9 cellular contexts compared by ENCODE assay signal in genomic region chr10:67520924-67521520, GRCh38.
DNase-seq lines count a peak whose midpoint lies in the region; ATAC-seq, FAIRE-seq and TF ChIP-seq lines count a peak whose summit lies in the region.
"Had no signal": no experiment of that assay in that cellular context is flagged by ENCODE, and none has a peak within 500 bp of the region (broad histone marks: within the 10 kb centered on the region; RNA-seq: fewer than 3 reads in every experiment).

No MANE protein-coding gene starts in this region.

- FAIRE-seq in pancreas (lab: Jason Lieb, UNC) = peak; percentile 82

- peaks cover 2% of the 10 kb centered on the region for H3K27me3 Mint-ChIP-seq in activated CD8-positive, alpha-beta T cell treated with anti-CD3 and anti-CD28 coated beads, Interleukin-2, amount 10 ng/mL, durations not matched to agents 7 days and 5 days (ENCODE audit: low read depth)
- H3K27me3 Mint-ChIP-seq: activated naive CD4-positive, alpha-beta T cell treated with anti-CD3 and anti-CD28 coated beads, Interleukin-2, amount 50 U/mL, for 24 hours had no signal

- TF ChIP-seq CTCF in pancreas (IDR thresholded peaks at IDR 0.05) = peak; percentile 13 to 64 (median 55)

- no peaks in the 10 kb centered on the region for H3K9me3 ChIP-seq in pancreas

- peak; percentile 86 for ATAC-seq in GM18519 (IDR thresholded peaks at IDR 0.05; ENCODE audit: low FRiP score, unreplicated experiment)
- ATAC-seq in HG02981 (IDR thresholded peaks at IDR 0.05; ENCODE audit: unreplicated experiment) = peak; percentile 78
- ATAC-seq in activated CD8-positive, alpha-beta T cell treated with anti-CD3 and anti-CD28 coated beads, Interleukin-2, amount 10 ng/mL, durations not matched to agents 7 days and 5 days = peak; percentile 68
- peak; percentile 74 to 93 (median 92) for ATAC-seq in pancreas

- no peaks in the 10 kb centered on the region for H3K36me3 Mint-ChIP-seq in activated CD8-positive, alpha-beta T cell treated with anti-CD3 and anti-CD28 coated beads, Interleukin-2, amount 10 ng/mL, durations not matched to agents 7 days and 5 days (ENCODE audit: low read depth)
- H3K36me3 Mint-ChIP-seq: activated naive CD4-positive, alpha-beta T cell treated with anti-CD3 and anti-CD28 coated beads, Interleukin-2, amount 50 U/mL, for 24 hours had no signal

- H3K4me3 ChIP-seq in pancreas = no peak overlapping the region

- no peaks in the 10 kb centered on the region for H3K4me1 ChIP-seq in pancreas

- H3K27me3 ChIP-seq in pancreas = no peaks in the 10 kb centered on the region

- no peak overlapping the region for H3K4me3 Mint-ChIP-seq in activated CD8-positive, alpha-beta T cell treated with anti-CD3 and anti-CD28 coated beads, Interleukin-2, amount 10 ng/mL, durations not matched to agents 7 days and 5 days
- H3K4me3 Mint-ChIP-seq: activated naive CD4-positive, alpha-beta T cell treated with anti-CD3 and anti-CD28 coated beads, Interleukin-2, amount 50 U/mL, for 24 hours had no signal

- H3K9me3 Mint-ChIP-seq in activated CD8-positive, alpha-beta T cell treated with anti-CD3 and anti-CD28 coated beads, Interleukin-2, amount 10 ng/mL, durations not matched to agents 7 days and 5 days (ENCODE audit: insufficient read depth) = no peaks in the 10 kb centered on the region
- H3K9me3 Mint-ChIP-seq: activated naive CD4-positive, alpha-beta T cell treated with anti-CD3 and anti-CD28 coated beads, Interleukin-2, amount 50 U/mL, for 24 hours had no signal

- POLR2A ChIA-PET in activated CD8-positive, alpha-beta T cell treated with anti-CD3 and anti-CD28 coated beads, Interleukin-2, amount 10 ng/mL, durations not matched to agents 7 days and 5 days (lab: Charles Lee) = no interaction called here

- H3K4me1 Mint-ChIP-seq in activated CD8-positive, alpha-beta T cell treated with anti-CD3 and anti-CD28 coated beads, Interleukin-2, amount 10 ng/mL, durations not matched to agents 7 days and 5 days (ENCODE audit: low read depth) = no peaks in the 10 kb centered on the region
- H3K4me1 Mint-ChIP-seq: activated naive CD4-positive, alpha-beta T cell treated with anti-CD3 and anti-CD28 coated beads, Interleukin-2, amount 50 U/mL, for 24 hours had no signal

- 2 to 3% methylated on average over 5 of the region's 5 CpGs for WGBS in pancreas, 2 donors

- DNase-seq in COR-L47 (lab: John Stamatoyannopoulos, UW) (peak; percentile 48), NCI-H446 (lab: John Stamatoyannopoulos, UW) (peak; percentile 7 to 52), germinal center (ENCODE audit: low spot score) (peak; percentile 15), pancreas (peak in 2 of 6 donors; percentile 20 to 53)
- peak; percentile 54 for DNase-seq in activated CD8-positive, alpha-beta T cell treated with anti-CD3 and anti-CD28 coated beads, Interleukin-2, amount 10 ng/mL, durations not matched to agents 7 days and 5 days
- no peak for DNase-seq in activated effector memory CD4-positive, alpha-beta T cell treated with anti-CD3 and anti-CD28 coated beads, Interleukin-2, amount 50 U/mL, for 16 hours

- no peaks in the 10 kb centered on the region for H3K36me3 ChIP-seq in pancreas

- no peak overlapping the region for H3K27ac Mint-ChIP-seq in activated CD8-positive, alpha-beta T cell treated with anti-CD3 and anti-CD28 coated beads, Interleukin-2, amount 10 ng/mL, durations not matched to agents 7 days and 5 days
- H3K27ac Mint-ChIP-seq: activated naive CD4-positive, alpha-beta T cell treated with anti-CD3 and anti-CD28 coated beads, Interleukin-2, amount 50 U/mL, for 24 hours had no signal

- intact Hi-C loops in pancreas (cut with DNase I) = no loop called here

- no peak overlapping the region for H3K27ac ChIP-seq in pancreas

- CTCF ChIA-PET in activated CD8-positive, alpha-beta T cell treated with anti-CD3 and anti-CD28 coated beads, Interleukin-2, amount 10 ng/mL, durations not matched to agents 7 days and 5 days (lab: Charles Lee) = interaction anchor here (0.6 to 3.9 kb wide), 13 partner anchors 11 to 506 kb away, joined by 3 to 19 read pairs (median 3); partner anchors contain the start of gene CTNNA3
